In genomic region chr2:27407798-27408491, GRCh38 we compare ENCODE assay signal across 5 cellular contexts. TPM values are rescaled to one million over a fixed set of nuclear protein-coding genes. Genes with fewer than 3 reads are reported as not detected.
A peak's percentile ranks its signal among the peaks of the same experiment; 100 is the strongest.
DNase-seq lines count a peak whose midpoint lies in the region; ATAC-seq and TF ChIP-seq lines count a peak whose summit lies in the region.

No MANE protein-coding gene starts in this region.

- no peaks in the 10 kb centered on the region for H3K27me3 ChIP-seq in GM23338 (ENCODE audit: insufficient read depth)
- H3K27me3 ChIP-seq in rectal smooth muscle tissue (ENCODE audit: control insufficient read depth, insufficient read depth, low read length) = no peaks in the 10 kb centered on the region

- peak; percentile 65 to 70 for TF ChIP-seq CTCF in GM23338 (conservative IDR thresholded peaks at IDR 0.05; ENCODE audit: low read depth in 2 of 2)

- peaks cover 13% of the 10 kb centered on the region; the same call in 2 of the 3 replicates for H3K4me1 Mint-ChIP-seq in GM23338
- peaks cover 22 to 38% of the 10 kb centered on the region in 2 donors for H3K4me1 Mint-ChIP-seq in effector memory CD8-positive, alpha-beta T cell (ENCODE audit: low read depth in 2 of 2)

- H4K20me1 ChIP-seq in GM23338 (replicated peaks; ENCODE audit: insufficient read depth) = peaks cover 41% of the 10 kb centered on the region

- H3K36me3 ChIP-seq in GM23338 (ENCODE audit: insufficient read depth) (0 out of 2 replicates have a peak, but pooled peaks cover 8% of the 10 kb centered on the region), rectal smooth muscle tissue (ENCODE audit: control insufficient read depth, insufficient read depth, low read length) (no peaks in the 10 kb centered on the region)

- H3K27ac Mint-ChIP-seq in GM23338 = peak overlapping the region; percentile 28; the same call in 1 of the 2 replicates
- peak overlapping the region; percentile 91 to 93 for H3K27ac Mint-ChIP-seq in effector memory CD8-positive, alpha-beta T cell

- peak overlapping the region; percentile 87 for H3K4me3 Mint-ChIP-seq in GM23338
- H3K4me3 Mint-ChIP-seq in effector memory CD8-positive, alpha-beta T cell = peak overlapping the region; percentile 81 to 89

- H3K79me2 ChIP-seq in GM23338 (replicated peaks; ENCODE audit: insufficient read depth) = peaks cover 62% of the 10 kb centered on the region

- ATAC-seq in GM23338 = peak; percentile 52
- ATAC-seq in effector memory CD8-positive, alpha-beta T cell (replicated peaks) = no peak
- ATAC-seq in GM21390 (IDR thresholded peaks at IDR 0.05; ENCODE audit: unreplicated experiment) = no peak

- 0 out of 2 replicates have a peak overlapping the region, but pooled peaks have one; percentile 12 for H3K27ac ChIP-seq in GM23338 (ENCODE audit: low read depth)
- H3K27ac ChIP-seq in rectal smooth muscle tissue (ENCODE audit: low read depth, low read length) = no peak overlapping the region

- H3F3A ChIP-seq in GM23338 (replicated peaks; ENCODE audit: low read depth) = peaks cover 3% of the 10 kb centered on the region; the same call in 1 of the 2 replicates

- DNase-seq in GM23338 (ENCODE audit: low spot score) (peak; percentile 94), NCI-H524 (lab: John Stamatoyannopoulos, UW) (peak; percentile 51 to 83)
- DNase-seq in effector memory CD8-positive, alpha-beta T cell = no peak

- H3K4me3 ChIP-seq in GM23338 = peak overlapping the region; percentile 64
- peak overlapping the region; percentile 79 for H3K4me3 ChIP-seq in rectal smooth muscle tissue (ENCODE audit: low read length)

- H3K36me3 Mint-ChIP-seq in GM23338 (ENCODE audit: low read depth) = peaks cover 39% of the 10 kb centered on the region
- peaks cover 22% of the 10 kb centered on the region for H3K36me3 Mint-ChIP-seq in effector memory CD8-positive, alpha-beta T cell (ENCODE audit: insufficient read depth)

- H3K4me2 ChIP-seq in GM23338 = peak overlapping the region; percentile 90

- H3K4me1 ChIP-seq in GM23338 (ENCODE audit: insufficient read depth) = peaks cover 23% of the 10 kb centered on the region
- peaks cover 9% of the 10 kb centered on the region for H3K4me1 ChIP-seq in rectal smooth muscle tissue (ENCODE audit: control insufficient read depth, insufficient read depth, low read length)

- H3K27me3 Mint-ChIP-seq in GM23338 (ENCODE audit: insufficient read depth, low read depth, poor library complexity) = peaks cover 16% of the 10 kb centered on the region
- H3K27me3 Mint-ChIP-seq in effector memory CD8-positive, alpha-beta T cell = peaks cover 9 to 13% of the 10 kb centered on the region in 2 donors

- H3K9me2 ChIP-seq in GM23338 (ENCODE audit: insufficient read depth) = peaks cover 10% of the 10 kb centered on the region; the same call in 1 of the 2 replicates

- no peak overlapping the region for H2AFZ ChIP-seq in GM23338

- H3K9me3 Mint-ChIP-seq in GM23338 = peaks cover 5% of the 10 kb centered on the region; the same call in 1 of the 3 replicates
- H3K9me3 Mint-ChIP-seq in effector memory CD8-positive, alpha-beta T cell = no peaks in the 10 kb centered on the region

- no peak overlapping the region for H3K9ac ChIP-seq in rectal smooth muscle tissue (ENCODE audit: low read length)

TF ChIP-seq in GM23338, 12 proteins besides CTCF, POLR2A, EP300 and RAD21:
- TF ChIP-seq CREB1 (CRISPR knock-in tag; IDR thresholded peaks at IDR 0.05; ENCODE audit: low read depth) (no peak), EZH2 (IDR thresholded peaks at IDR 0.05; ENCODE audit: low read depth, unreplicated experiment) (no peak)

RNA-seq across cellular contexts. Expression of gene PPM1G, which starts 1.4 kb away (rescaled TPM):
- 178 and 183 TPM in 2 replicates for total RNA-seq in GM23338 (2014; rRNA removed; shearing (Covaris generic))
- 201 and 211 TPM in 2 replicates for polyA plus RNA-seq in GM23338 (2016; fragmentation: Nextera tagmentation; extraction: Ambion mirVana)

RNA-seq across cellular contexts. Expression of gene NRBP1, which starts 20.5 kb away (rescaled TPM):
- total RNA-seq in GM23338 (2014; rRNA removed; shearing (Covaris generic)) = 118 and 128 TPM in 2 replicates
- polyA plus RNA-seq in GM23338 (2016; fragmentation: Nextera tagmentation; extraction: Ambion mirVana) = 73.4 and 75.0 TPM in 2 replicates

RNA-seq across cellular contexts. Expression of gene ZNF513, which starts 27.4 kb away (rescaled TPM):
- total RNA-seq in GM23338 (2014; rRNA removed; shearing (Covaris generic)) = 13.2 and 13.4 TPM in 2 replicates
- polyA plus RNA-seq in GM23338 (2016; fragmentation: Nextera tagmentation; extraction: Ambion mirVana) = 10.4 and 11.3 TPM in 2 replicates

RNA-seq across cellular contexts. Expression of gene KRTCAP3, which starts 34.2 kb away (rescaled TPM):
- total RNA-seq in GM23338 (2014; rRNA removed; shearing (Covaris generic)) = 6.6 and 15.8 TPM in 2 replicates
- polyA plus RNA-seq in GM23338 (2016; fragmentation: Nextera tagmentation; extraction: Ambion mirVana) = 51.2 and 52.4 TPM in 2 replicates

RNA-seq across cellular contexts. Expression of gene SNX17, which starts 37.5 kb away (rescaled TPM):
- total RNA-seq in GM23338 (2014; rRNA removed; shearing (Covaris generic)) = 58.0 and 66.2 TPM in 2 replicates
- 32.6 and 34.0 TPM in 2 replicates for polyA plus RNA-seq in GM23338 (2016; fragmentation: Nextera tagmentation; extraction: Ambion mirVana)

Comparison
In these comparisons a context has a peak if more than half of its experiments do, and no peak if none do; other contexts are left out.
1. DNase-seq: peak in GM23338 (single experiment) and NCI-H524 (2 of 2); none in effector memory CD8-positive, alpha-beta T cell (0 of 3).